14 cellular contexts compared by ENCODE assay signal in genomic region chr4:153512952-153513500, GRCh38. TPM values are rescaled to one million over a fixed set of nuclear protein-coding genes. Genes with fewer than 3 reads are reported as not detected.
DNase-seq lines count a peak whose midpoint lies in the region; ATAC-seq and TF ChIP-seq lines count a peak whose summit lies in the region.
"Had no signal": no experiment of that assay in that cellular context is flagged by ENCODE, and none has a peak within 500 bp of the region (broad histone marks: within the 10 kb centered on the region; RNA-seq: fewer than 3 reads in every experiment).

No MANE protein-coding gene starts in this region.

- no peaks in the 10 kb centered on the region for H3K9me3 ChIP-seq in heart right ventricle
- H3K9me3 ChIP-seq in aorta (ENCODE audit: control insufficient read depth, low read length): no peaks in the 10 kb centered on the region
- H3K9me3 ChIP-seq: HAP-1, prostate gland had no signal

- H3K9me3 Mint-ChIP-seq in activated naive CD8-positive, alpha-beta T cell treated with anti-CD3 and anti-CD28 coated beads, Interleukin-2, amount 50 U/mL, for 24 hours: peaks cover 4% of the 10 kb centered on the region
- H3K9me3 Mint-ChIP-seq in mesothelial cell of epicardium: peaks cover 10% of the 10 kb centered on the region

- H3K36me3 Mint-ChIP-seq in activated naive CD8-positive, alpha-beta T cell treated with anti-CD3 and anti-CD28 coated beads, Interleukin-2, amount 50 U/mL, for 24 hours (ENCODE audit: low read depth): peaks cover 55% of the 10 kb centered on the region
- H3K36me3 Mint-ChIP-seq in mesothelial cell of epicardium: no peaks in the 10 kb centered on the region

- peak overlapping the region; percentile 71 for H3K27ac Mint-ChIP-seq in activated naive CD8-positive, alpha-beta T cell treated with anti-CD3 and anti-CD28 coated beads, Interleukin-2, amount 50 U/mL, for 24 hours
- peak overlapping the region; percentile 94 for H3K27ac Mint-ChIP-seq in mesothelial cell of epicardium

- TF ChIP-seq CTCF in heart right ventricle (IDR thresholded peaks at IDR 0.05): no peak
- no peak for TF ChIP-seq CTCF in mesothelial cell of epicardium (IDR thresholded peaks at IDR 0.05; ENCODE audit: unreplicated experiment)

- peaks cover 72% of the 10 kb centered on the region for H3K4me1 Mint-ChIP-seq in activated naive CD8-positive, alpha-beta T cell treated with anti-CD3 and anti-CD28 coated beads, Interleukin-2, amount 50 U/mL, for 24 hours
- H3K4me1 Mint-ChIP-seq in mesothelial cell of epicardium: peaks cover 34% of the 10 kb centered on the region

- DNase-seq in heart right ventricle (no peak), cardiac septum (ENCODE audit: low spot score) (no peak), mesothelial cell of epicardium (ENCODE audit: low spot score in 2 of 2, unreplicated experiment in 2 of 2) (no peak), aorta (no peak), LoVo (ENCODE audit: low spot score) (no peak)
- DNase-seq in activated naive CD8-positive, alpha-beta T cell treated with anti-CD3 and anti-CD28 coated beads, Interleukin-2, amount 50 U/mL, for 24 hours: no peak
- no peak for DNase-seq in activated CD4-positive, alpha-beta T cell treated with anti-CD3 and anti-CD28 coated beads for 1 hour
- DNase-seq: C1 segment of cervical spinal cord, MV-4-11, NCI-H526 treated with DMSO at 0.1 percent for 48 hours had no signal

- WGBS in heart right ventricle, 2 donors: 80 to 81% methylated on average over 3 of the region's 3 CpGs
- WGBS in aorta, 2 donors: 19 to 21% methylated on average over 3 of the region's 3 CpGs

- H3K4me3 ChIP-seq in heart right ventricle (no peak overlapping the region), aorta (ENCODE audit: low read length in 2 of 2) (no peak overlapping the region)
- H3K4me3 ChIP-seq: HAP-1, prostate gland had no signal

- ATAC-seq in heart right ventricle: peak in 2 of 8 donors; percentile 28 to 31
- ATAC-seq in activated naive CD8-positive, alpha-beta T cell treated with anti-CD3 and anti-CD28 coated beads, Interleukin-2, amount 50 U/mL, for 24 hours: no peak
- ATAC-seq in aorta (ENCODE audit: low FRiP score): peak; percentile 75
- no peak for ATAC-seq in HG02885 (IDR thresholded peaks at IDR 0.05; ENCODE audit: poor library complexity, unreplicated experiment)
- ATAC-seq: left lobe of liver had no signal

- no peaks in the 10 kb centered on the region for H3K27me3 ChIP-seq in heart right ventricle
- H3K27me3 ChIP-seq in aorta (ENCODE audit: control insufficient read depth in 1 of 2, insufficient read depth in 2 of 2, low read length in 1 of 2): no peaks in the 10 kb centered on the region

- no peaks in the 10 kb centered on the region for H3K27me3 Mint-ChIP-seq in activated naive CD8-positive, alpha-beta T cell treated with anti-CD3 and anti-CD28 coated beads, Interleukin-2, amount 50 U/mL, for 24 hours
- H3K27me3 Mint-ChIP-seq in mesothelial cell of epicardium (ENCODE audit: low read depth): no peaks in the 10 kb centered on the region

- H3K4me3 Mint-ChIP-seq in activated naive CD8-positive, alpha-beta T cell treated with anti-CD3 and anti-CD28 coated beads, Interleukin-2, amount 50 U/mL, for 24 hours: no peak overlapping the region
- H3K4me3 Mint-ChIP-seq in mesothelial cell of epicardium: no peak overlapping the region

- peak overlapping the region in 6 of 10 donors; percentile 7 to 49 (median 18) for H3K27ac ChIP-seq in heart right ventricle
- H3K27ac ChIP-seq in aorta (ENCODE audit: low read depth in 1 of 2, low read length in 2 of 2): peak overlapping the region; percentile 18 to 42
- H3K27ac ChIP-seq: prostate gland had no signal

- H3K4me1 ChIP-seq in heart right ventricle: peaks cover 0 to 46% (median 29%) of the 10 kb centered on the region in 9 donors
- peaks cover 3 to 7% of the 10 kb centered on the region in 2 donors for H3K4me1 ChIP-seq in aorta (ENCODE audit: control insufficient read depth in 1 of 2, insufficient read depth in 2 of 2, low read length in 2 of 2)
- H3K4me1 ChIP-seq: prostate gland had no signal

- H3K36me3 ChIP-seq in heart right ventricle (peaks cover 0 to 18% (median 0%) of the 10 kb centered on the region in 9 donors), aorta (ENCODE audit: control insufficient read depth in 1 of 2, insufficient read depth in 2 of 2, low read length in 1 of 2) (no peaks in the 10 kb centered on the region)
- H3K36me3 ChIP-seq: prostate gland had no signal

- intact Hi-C loops in heart right ventricle (cut with DNase I): no loop called here
- intact Hi-C loops in cardiac septum (cut with DNase I): no loop called here
- intact Hi-C loops in aorta (cut with DNase I): loop anchor here in 1 of 2 donors (5.0 kb wide), 1 partner anchor 59 kb away; no protein-coding TSS in a partner anchor

RNA-seq across cellular contexts. Expression of gene TMEM131L, which starts 46.9 kb away (rescaled TPM):
- total RNA-seq in heart right ventricle (10 to 100 TPM in 9 of 10 donors, 1 to 10 TPM in 1; 9.1 to 33.6 (median 20.0) TPM), cardiac septum (21.2 TPM), mesothelial cell of epicardium (11.0 to 13.9 TPM (median 11.4 TPM) in 3 replicates), aorta (10 to 100 TPM; 20.1 to 22.5 TPM)
- polyA plus RNA-seq in heart right ventricle (1 to 10 TPM; 2.7 to 3.7 TPM), aorta (10 to 100 TPM in 1 of 2 donors, 1 to 10 TPM in 1; 2.0 to 14.8 TPM)
